In the genomic region with DNA sequence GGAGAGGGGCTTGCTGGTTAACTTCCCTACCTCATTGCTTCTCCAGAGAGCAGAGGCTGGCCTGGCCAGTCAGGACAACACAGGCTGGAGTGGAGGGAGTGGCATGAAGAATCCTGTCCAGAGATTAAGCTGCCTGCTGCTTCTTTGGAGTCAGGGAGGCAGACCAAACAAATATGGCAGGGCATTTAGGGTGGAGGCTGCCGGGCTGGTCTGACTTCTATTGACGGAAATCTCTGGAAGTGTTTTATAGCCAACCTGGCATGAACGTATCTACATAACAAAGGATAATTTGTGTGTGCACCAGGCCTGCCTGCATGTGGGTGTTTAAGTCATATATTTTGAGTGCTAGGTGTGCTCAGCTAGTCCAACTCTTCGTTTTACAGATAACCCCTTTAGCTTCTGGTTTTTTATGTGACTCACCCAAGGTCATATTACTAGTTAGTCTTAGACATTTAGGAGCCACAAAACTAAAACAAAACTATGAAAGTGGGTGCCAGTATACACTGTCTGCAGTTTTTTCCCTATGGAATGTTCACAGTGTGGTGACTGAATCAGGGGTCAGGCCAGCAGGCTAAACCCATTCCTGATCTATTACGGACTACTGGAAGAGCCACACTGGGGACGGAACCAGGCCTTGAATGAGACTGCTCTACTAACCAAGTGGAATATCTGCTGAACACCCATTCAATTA, we compare ENCODE assay signal across 12 cellular contexts. TPM values are rescaled to one million over a fixed set of nuclear protein-coding genes. Genes with fewer than 3 reads are reported as not detected.
DNase-seq lines count a peak whose midpoint lies in the region; TF ChIP-seq lines count a peak whose summit lies in the region.
"Had no signal": no experiment of that assay in that cellular context is flagged by ENCODE, and none has a peak within 500 bp of the region (broad histone marks: within the 10 kb centered on the region; RNA-seq: fewer than 3 reads in every experiment).

No MANE protein-coding gene starts in this region.

- TF ChIP-seq CTCF in endothelial cell (IDR thresholded peaks at IDR 0.05; ENCODE audit: unreplicated experiment) (no peak), prostate gland (IDR thresholded peaks at IDR 0.05) (no peak), mammary epithelial cell (conservative IDR thresholded peaks at IDR 0.05 in 1 of 2, IDR thresholded peaks at IDR 0.05 in 1 of 2; ENCODE audit: extremely low read depth in 1 of 2, insufficient read depth in 1 of 2, low read depth in 1 of 2, low read length in 2 of 2) (no peak)

- peaks cover 62% of the 10 kb centered on the region for H3K4me1 Mint-ChIP-seq in activated T-cell treated with anti-CD3 and anti-CD28 coated beads, Interleukin-2, amount 50 U/mL, for 24 hours (ENCODE audit: low read depth)
- peaks cover 7% of the 10 kb centered on the region for H3K4me1 Mint-ChIP-seq in endothelial cell (ENCODE audit: unreplicated experiment)

- H3K36me3 ChIP-seq in adipocyte (ENCODE audit: control insufficient read depth, insufficient read depth, low read length, severe bottlenecking) (peaks cover 4% of the 10 kb centered on the region), prostate gland (no peaks in the 10 kb centered on the region), mammary epithelial cell (ENCODE audit: insufficient read depth, low read length) (peaks cover 8% of the 10 kb centered on the region)

- peaks cover 89% of the 10 kb centered on the region for H3K79me2 ChIP-seq in mammary epithelial cell (ENCODE audit: insufficient read depth, low read length)

- intact Hi-C loops in prostate gland (cut with DNase I) (loop anchor here (10.0 kb wide), 1 partner anchor 446 kb away; a partner anchor contains a TSS), mammary epithelial cell (cut with micrococcal nuclease) (loop anchor here (10.0 kb wide), 1 partner anchor 304 kb away; no protein-coding TSS in a partner anchor)

- H2AFZ ChIP-seq in mammary epithelial cell (ENCODE audit: low read depth, low read length), result no peak overlapping the region

- H4K20me1 ChIP-seq in mammary epithelial cell (ENCODE audit: insufficient read depth, low read length), result no peaks in the 10 kb centered on the region

- no peak for TF ChIP-seq POLR2A in prostate gland (IDR thresholded peaks at IDR 0.05)

- CTCF ChIA-PET in mammary epithelial cell (lab: Charles Lee; ENCODE audit: low non-redundant PET), result no interaction called here

- H3K9me3 ChIP-seq in adipocyte (ENCODE audit: control insufficient read depth, low read length), result no peaks in the 10 kb centered on the region
- H3K9me3 ChIP-seq in prostate gland, result no peaks in the 10 kb centered on the region
- H3K9me3 ChIP-seq in mammary epithelial cell (replicated peaks; ENCODE audit: insufficient read depth, low read length), result no peaks in the 10 kb centered on the region

- H3K9me3 Mint-ChIP-seq in activated T-cell treated with anti-CD3 and anti-CD28 coated beads, Interleukin-2, amount 50 U/mL, for 24 hours, result no peaks in the 10 kb centered on the region
- H3K9me3 Mint-ChIP-seq in endothelial cell (ENCODE audit: unreplicated experiment), result no peaks in the 10 kb centered on the region

- H3K27ac Mint-ChIP-seq in activated T-cell treated with anti-CD3 and anti-CD28 coated beads, Interleukin-2, amount 50 U/mL, for 24 hours, result peak overlapping the region; percentile 15
- no peak overlapping the region for H3K27ac Mint-ChIP-seq in endothelial cell (ENCODE audit: unreplicated experiment)

- no peaks in the 10 kb centered on the region for H3K27me3 Mint-ChIP-seq in activated T-cell treated with anti-CD3 and anti-CD28 coated beads, Interleukin-2, amount 50 U/mL, for 24 hours
- peaks cover 2% of the 10 kb centered on the region for H3K27me3 Mint-ChIP-seq in endothelial cell (ENCODE audit: unreplicated experiment)

- no peak overlapping the region for H3K4me2 ChIP-seq in mammary epithelial cell (ENCODE audit: insufficient read depth, low read depth, low read length)

- H3K27me3 ChIP-seq in adipocyte (replicated peaks; ENCODE audit: control insufficient read depth, insufficient read depth, low read length), result no peaks in the 10 kb centered on the region
- H3K27me3 ChIP-seq in prostate gland (replicated peaks; ENCODE audit: insufficient read depth), result no peaks in the 10 kb centered on the region
- H3K27me3 ChIP-seq in mammary epithelial cell (ENCODE audit: insufficient read depth, low read length), result no peaks in the 10 kb centered on the region

- 74% methylated on average over 6 of the region's 6 CpGs for WGBS in prostate gland
- 60% methylated on average over 6 of the region's 6 CpGs for WGBS in mammary epithelial cell (ENCODE audit: low coverage, missing lambda C conversion rate)

- no peak for DNase-seq in activated T-cell treated with anti-CD3 and anti-CD28 coated beads, Interleukin-2, amount 50 U/mL, for 24 hours
- DNase-seq in activated T-cell treated with anti-CD3 and anti-CD28 coated beads, Interleukin-2, amount 50 U/mL, for 48 hours, result no peak
- peak; percentile 35 for DNase-seq in adipocyte (ENCODE audit: low read depth)
- peak; percentile 70 for DNase-seq in glomerular visceral epithelial cell (ENCODE audit: extremely low spot score)
- DNase-seq in endothelial cell (ENCODE audit: low spot score), result no peak
- no peak for DNase-seq in prostate gland (ENCODE audit: low spot score)
- DNase-seq in mammary epithelial cell, result no peak
- DNase-seq: amniotic stem cell, erythroblast, left ventricle myocardium superior, NCI-H69 had no signal

- dilution Hi-C loops in mammary epithelial cell (cut with HindIII; ENCODE audit: low sequenced_read_pairs), result loop anchor here (5.0 kb wide), 1 partner anchor 59 kb away; no protein-coding TSS in a partner anchor

- H3K4me3 Mint-ChIP-seq in activated T-cell treated with anti-CD3 and anti-CD28 coated beads, Interleukin-2, amount 50 U/mL, for 24 hours, result no peak overlapping the region
- H3K4me3 Mint-ChIP-seq in endothelial cell (ENCODE audit: unreplicated experiment), result no peak overlapping the region

- H3K36me3 Mint-ChIP-seq in activated T-cell treated with anti-CD3 and anti-CD28 coated beads, Interleukin-2, amount 50 U/mL, for 24 hours (ENCODE audit: low read depth), result peaks cover 51% of the 10 kb centered on the region
- H3K36me3 Mint-ChIP-seq in endothelial cell (ENCODE audit: low read depth, unreplicated experiment), result peaks cover 16% of the 10 kb centered on the region

- in situ Hi-C loops in mammary epithelial cell (cut with MboI; ENCODE audit: low sequenced_read_pairs in 2 of 2), result no loop called here

- H3K4me3 ChIP-seq in adipocyte (ENCODE audit: low read length), result peak overlapping the region; percentile 33
- H3K4me3 ChIP-seq in prostate gland, result no peak overlapping the region
- no peak overlapping the region for H3K4me3 ChIP-seq in mammary epithelial cell (replicated peaks in 1 of 3; ENCODE audit: insufficient read depth in 1 of 3, low read depth in 2 of 3, low read length in 3 of 3)

- H3K4me1 ChIP-seq in adipocyte (ENCODE audit: control insufficient read depth, insufficient read depth, low read length) (peaks cover 54% of the 10 kb centered on the region), prostate gland (replicated peaks) (no peaks in the 10 kb centered on the region), mammary epithelial cell (ENCODE audit: insufficient read depth, low read length) (peaks cover 28% of the 10 kb centered on the region)

- no TSS peak for BruUV-seq in mammary epithelial cell (replicated peaks; lab: Mats Ljungman, UMichigan)

- H3K9ac ChIP-seq in adipocyte (ENCODE audit: low read length) (no peak overlapping the region), mammary epithelial cell (ENCODE audit: insufficient read depth, low read length) (no peak overlapping the region)

- H3K27ac ChIP-seq in temporal lobe (ENCODE audit: low read depth, low read length), result peak overlapping the region; percentile 99
- H3K27ac ChIP-seq in prostate gland, result no peak overlapping the region
- no peak overlapping the region for H3K27ac ChIP-seq in mammary epithelial cell (ENCODE audit: insufficient read depth, low read depth, low read length)

RNA-seq across cellular contexts. Expression of a gene that starts 5.5 kb away (rescaled TPM):
- total RNA-seq in temporal lobe (30.2 TPM), endothelial cell (ENCODE audit: unreplicated experiment) (24.1 TPM), prostate gland (10 to 100 TPM; 32.0 to 63.5 TPM), mammary epithelial cell (100 to 1,000 TPM in 1 of 2 donors, 10 to 100 TPM in 1; 83.4 to 104 TPM)
- 99.0 TPM for polyA plus RNA-seq in mammary epithelial cell
- polyA minus RNA-seq in mammary epithelial cell, result 370 TPM

Comparison
In these comparisons a context has a peak if more than half of its experiments do, and no peak if none do; other contexts are left out.
1. DNase-seq: peak in adipocyte (single experiment) and glomerular visceral epithelial cell (single experiment); none in activated T-cell treated with anti-CD3 and anti-CD28 coated beads, Interleukin-2, amount 50 U/mL, for 24 hours (single experiment), activated T-cell treated with anti-CD3 and anti-CD28 coated beads, Interleukin-2, amount 50 U/mL, for 48 hours (0 of 2), endothelial cell (single experiment), prostate gland (single experiment) and mammary epithelial cell (single experiment).